Comparison of ENCODE assay signal across 8 cellular contexts in genomic region chr4:118772149-118773081, GRCh38.
A peak's percentile ranks its signal among the peaks of the same experiment; 100 is the strongest.
DNase-seq lines count a peak whose midpoint lies in the region; ATAC-seq and TF ChIP-seq lines count a peak whose summit lies in the region.

No MANE protein-coding gene starts in this region.

- H3K4me1 ChIP-seq in Karpas-422 (ENCODE audit: low read length) (peaks cover 47% of the 10 kb centered on the region), osteoblast (ENCODE audit: insufficient read depth, low read length) (peaks cover 74% of the 10 kb centered on the region)

- H3K4me2 ChIP-seq in Karpas-422 (ENCODE audit: low read depth, low read length, poor library complexity, severe bottlenecking), result peak overlapping the region; percentile 21
- peak overlapping the region; percentile 9 for H3K4me2 ChIP-seq in osteoblast (ENCODE audit: insufficient read depth, low read length)

- H2AFZ ChIP-seq in Karpas-422 (ENCODE audit: low read length) (no peak overlapping the region), osteoblast (ENCODE audit: low read length) (no peak overlapping the region)

- ATAC-seq in GM21381 (IDR thresholded peaks at IDR 0.05; ENCODE audit: unreplicated experiment) (peak; percentile 78), GM21526 (IDR thresholded peaks at IDR 0.05; ENCODE audit: low FRiP score, unreplicated experiment) (no peak)

- H3K27me3 ChIP-seq in Karpas-422 (ENCODE audit: low read length), result no peaks in the 10 kb centered on the region
- H3K27me3 ChIP-seq in osteoblast (ENCODE audit: insufficient read depth, low read length), result no peaks in the 10 kb centered on the region

- peak; percentile 0 for DNase-seq in DMS79 (lab: John Stamatoyannopoulos, UW)
- DNase-seq in Karpas-422, result peak; percentile 91
- DNase-seq in SW480 (ENCODE audit: low spot score), result peak; percentile 51
- peak; percentile 68 for DNase-seq in fibroblast of the conjunctiva (ENCODE audit: low read depth)
- DNase-seq in osteoblast (ENCODE audit: insufficient read length, low spot score, missing footprints), result no peak
- no peak for DNase-seq in activated naive CD4-positive, alpha-beta T cell (lab: John Stamatoyannopoulos, UW)

- H3K9me2 ChIP-seq in Karpas-422 (replicated peaks; ENCODE audit: insufficient read depth, low read length), result no peaks in the 10 kb centered on the region

- peaks cover 3% of the 10 kb centered on the region; the same call in 1 of the 2 replicates for H3K36me3 ChIP-seq in Karpas-422 (ENCODE audit: insufficient read depth, low read length)
- H3K36me3 ChIP-seq in osteoblast (ENCODE audit: insufficient read depth, low read length), result peaks cover 46% of the 10 kb centered on the region

- no peaks in the 10 kb centered on the region for H4K20me1 ChIP-seq in Karpas-422 (ENCODE audit: insufficient read depth, low read depth, low read length)
- H4K20me1 ChIP-seq in osteoblast (ENCODE audit: insufficient read depth, low read length), result peaks cover 44% of the 10 kb centered on the region

- TF ChIP-seq CTCF in osteoblast (IDR thresholded peaks at IDR 0.05; ENCODE audit: extremely low read depth, low read depth, low read length), result peak; percentile 56

- H3K27ac ChIP-seq in Karpas-422 (ENCODE audit: low read length) (peak overlapping the region; percentile 52), osteoblast (ENCODE audit: low read depth, low read length) (peak overlapping the region; percentile 21)

- no peak overlapping the region for H3K4me3 ChIP-seq in Karpas-422 (ENCODE audit: low read length)
- no peak overlapping the region for H3K4me3 ChIP-seq in osteoblast (ENCODE audit: insufficient read depth, low read length)

- H3K79me2 ChIP-seq in Karpas-422 (ENCODE audit: low read length) (peaks cover 14% of the 10 kb centered on the region), osteoblast (ENCODE audit: insufficient read depth, low read length) (peaks cover 71% of the 10 kb centered on the region)

- H3K9me3 ChIP-seq in Karpas-422 (ENCODE audit: low read length) (no peaks in the 10 kb centered on the region), osteoblast (ENCODE audit: low read depth, low read length) (no peaks in the 10 kb centered on the region)

- no peak overlapping the region for H3K9ac ChIP-seq in Karpas-422 (ENCODE audit: low read length)

Comparison
In these comparisons a context has a peak if more than half of its experiments do, and no peak if none do; other contexts are left out.
1. DNase-seq: peak in DMS79 (single experiment), Karpas-422 (single experiment), SW480 (single experiment) and fibroblast of the conjunctiva (single experiment); none in osteoblast (single experiment) and activated naive CD4-positive, alpha-beta T cell (0 of 4).